Comparison of ENCODE assay signal across 8 cellular contexts in the genomic region with DNA sequence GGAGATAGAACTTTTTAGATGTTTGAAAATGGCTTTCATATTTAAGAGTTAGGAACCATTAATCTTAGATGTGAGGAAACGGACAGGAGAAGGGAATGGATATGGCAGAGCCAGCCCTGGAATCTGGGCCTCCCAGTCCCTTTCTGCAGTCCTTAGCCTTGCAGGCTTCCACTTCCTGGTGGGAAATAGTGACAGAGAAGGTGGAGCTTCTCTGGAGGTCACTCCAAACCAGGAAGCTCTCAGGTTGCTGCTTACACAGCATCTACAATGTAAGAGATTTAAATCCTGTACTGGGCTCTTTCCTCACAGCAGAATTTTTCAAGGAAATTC.
DNase-seq lines count a peak whose midpoint lies in the region; ATAC-seq and TF ChIP-seq lines count a peak whose summit lies in the region.

No MANE protein-coding gene starts in this region.

- no peak for TF ChIP-seq CTCF in NB4 (IDR thresholded peaks at IDR 0.05; ENCODE audit: low read depth, low read length)

- H3K27me3 Mint-ChIP-seq in T-helper 1 cell treated with Interleukin-12 subunit alpha and Interleukin-12 subunit beta and Interleukin-4 antibody, amounts not matched to agents 30 μg/mL and 1 μg/mL, for 36 hours (ENCODE audit: low read depth): no peaks in the 10 kb centered on the region

- H3K4me3 ChIP-seq in NB4 (ENCODE audit: low read depth, low read length): peak overlapping the region; percentile 90
- peak overlapping the region; percentile 60 to 81 (median 66) for H3K4me3 ChIP-seq in skin epidermis

- H3K9me3 Mint-ChIP-seq in T-helper 1 cell treated with Interleukin-12 subunit alpha and Interleukin-12 subunit beta and Interleukin-4 antibody, amounts not matched to agents 30 μg/mL and 1 μg/mL, for 36 hours: peaks cover 1% of the 10 kb centered on the region

- no peak for ATAC-seq in GM21515 (IDR thresholded peaks at IDR 0.05; ENCODE audit: unreplicated experiment)

- peak overlapping the region; percentile 97 for H3K4me3 Mint-ChIP-seq in T-helper 1 cell treated with Interleukin-12 subunit alpha and Interleukin-12 subunit beta and Interleukin-4 antibody, amounts not matched to agents 30 μg/mL and 1 μg/mL, for 36 hours

- H3K27ac Mint-ChIP-seq in T-helper 1 cell treated with Interleukin-12 subunit alpha and Interleukin-12 subunit beta and Interleukin-4 antibody, amounts not matched to agents 30 μg/mL and 1 μg/mL, for 36 hours: peak overlapping the region; percentile 93

- peak overlapping the region; percentile 99 for H3K27ac ChIP-seq in epithelial cell of prostate
- peak overlapping the region in 20 of 21 experiments; percentile 85 to 100 (median 98) for H3K27ac ChIP-seq in skin epidermis

- TF ChIP-seq POLR2A in NB4 (IDR thresholded peaks at IDR 0.05; ENCODE audit: extremely low read depth, insufficient read length): no peak

- peaks cover 56% of the 10 kb centered on the region for H3K36me3 Mint-ChIP-seq in T-helper 1 cell treated with Interleukin-12 subunit alpha and Interleukin-12 subunit beta and Interleukin-4 antibody, amounts not matched to agents 30 μg/mL and 1 μg/mL, for 36 hours (ENCODE audit: low read depth)

- peaks cover 44% of the 10 kb centered on the region for H3K4me1 Mint-ChIP-seq in T-helper 1 cell treated with Interleukin-12 subunit alpha and Interleukin-12 subunit beta and Interleukin-4 antibody, amounts not matched to agents 30 μg/mL and 1 μg/mL, for 36 hours (ENCODE audit: low read depth)

- DNase-seq in T-helper 1 cell: no peak
- no peak for DNase-seq in NB4 (ENCODE audit: low read depth)
- DNase-seq in epithelial cell of prostate (ENCODE audit: low read depth, low spot score): no peak
- no peak for DNase-seq in NCI-H1105 (lab: John Stamatoyannopoulos, UW)
- no peak for DNase-seq in activated gamma-delta T cell treated with Interleukin-2 at 50 U/mL for 16 hours
